8 cellular contexts compared by ENCODE assay signal in the genomic region with DNA sequence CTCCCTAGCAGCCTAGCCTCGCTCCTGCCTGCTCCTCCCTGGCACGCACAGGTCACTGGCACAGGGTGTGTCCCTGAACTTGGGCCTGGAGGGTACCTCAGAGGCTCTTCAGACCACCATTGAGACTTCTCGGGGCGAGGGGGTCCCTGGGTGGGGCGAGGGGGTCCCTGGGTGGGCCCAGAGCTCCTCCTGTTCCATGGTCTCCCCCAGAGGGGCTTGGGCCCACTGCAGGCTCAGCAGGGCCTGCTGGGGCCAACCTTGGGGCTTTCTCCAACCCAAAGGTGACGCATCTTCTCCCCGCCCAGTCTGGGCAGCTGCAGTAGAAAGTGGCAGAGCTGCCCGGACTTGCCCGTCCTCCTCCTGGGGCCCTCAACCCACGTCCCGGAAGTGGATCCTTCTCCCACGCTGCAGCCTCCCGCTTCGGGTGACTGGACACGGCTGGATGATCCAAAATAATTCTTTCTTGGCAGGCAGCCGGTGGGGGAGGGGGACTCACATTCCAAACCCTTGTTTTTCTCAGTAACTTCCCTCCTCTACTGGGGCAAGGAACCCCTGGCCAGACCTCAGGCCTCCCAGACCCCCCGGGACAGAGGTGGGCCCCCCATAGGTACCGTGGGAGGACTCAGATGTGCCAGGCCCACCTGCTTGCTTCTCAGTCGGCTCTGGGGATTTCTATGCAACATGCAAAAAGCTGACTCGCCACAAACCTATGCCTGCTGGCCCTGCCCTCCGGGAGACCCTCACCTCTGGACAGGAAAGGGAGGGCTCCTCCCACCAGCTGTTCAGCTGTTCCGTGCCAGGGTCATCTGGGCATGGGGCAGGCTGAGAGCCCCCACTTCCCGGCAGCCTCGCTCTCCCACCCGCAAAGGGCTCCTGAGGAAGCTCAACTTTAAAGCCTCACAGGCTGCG. TPM values are rescaled to one million over a fixed set of nuclear protein-coding genes. Genes with fewer than 3 reads are reported as not detected.
A peak's percentile ranks its signal among the peaks of the same experiment; 100 is the strongest.
DNase-seq lines count a peak whose midpoint lies in the region; ATAC-seq and TF ChIP-seq lines count a peak whose summit lies in the region.

No MANE protein-coding gene starts in this region.

- TF ChIP-seq CTCF in glutamatergic neuron (IDR thresholded peaks at IDR 0.05; ENCODE audit: partially characterized antibody, unreplicated experiment) (no peak), osteocyte (IDR thresholded peaks at IDR 0.05) (no peak)

- TF ChIP-seq POLR2A in GM19193 (IDR thresholded peaks at IDR 0.05; ENCODE audit: extremely low read depth, insufficient read depth, insufficient read length) = peak; percentile 46

- DNase-seq in C1 segment of cervical spinal cord (lab: John Stamatoyannopoulos, UW) = peak in 10 of 14 donors; percentile 5 to 86 (median 53)
- peak; percentile 45 for DNase-seq in NCI-H2196 treated with DMSO at 0.1 percent for 48 hours (lab: John Stamatoyannopoulos, UW; ENCODE audit: unreplicated experiment)
- DNase-seq in activated naive CD8-positive, alpha-beta T cell treated with anti-CD3 and anti-CD28 coated beads, Interleukin-2, amount 50 U/mL, for 24 hours = no peak
- no peak for DNase-seq in glutamatergic neuron
- peak; percentile 95 for DNase-seq in osteocyte (ENCODE audit: extremely low spot score, unreplicated experiment)

- no peak for ATAC-seq in activated naive CD8-positive, alpha-beta T cell treated with anti-CD3 and anti-CD28 coated beads, Interleukin-2, amount 50 U/mL, for 24 hours
- ATAC-seq in GM18502 (IDR thresholded peaks at IDR 0.05; ENCODE audit: poor library complexity, unreplicated experiment) (no peak), GM21825 (IDR thresholded peaks at IDR 0.05; ENCODE audit: unreplicated experiment) (no peak)

- H3K4me3 Mint-ChIP-seq in activated naive CD8-positive, alpha-beta T cell treated with anti-CD3 and anti-CD28 coated beads, Interleukin-2, amount 50 U/mL, for 24 hours = peak overlapping the region; percentile 40
- H3K4me3 Mint-ChIP-seq in glutamatergic neuron (ENCODE audit: unreplicated experiment) (peak overlapping the region; percentile 85), osteocyte (ENCODE audit: unreplicated experiment) (peak overlapping the region; percentile 93)

- peaks cover 17% of the 10 kb centered on the region for H3K4me1 Mint-ChIP-seq in activated naive CD8-positive, alpha-beta T cell treated with anti-CD3 and anti-CD28 coated beads, Interleukin-2, amount 50 U/mL, for 24 hours
- H3K4me1 Mint-ChIP-seq in glutamatergic neuron (ENCODE audit: low read depth, unreplicated experiment) = peaks cover 8% of the 10 kb centered on the region
- peaks cover 67% of the 10 kb centered on the region for H3K4me1 Mint-ChIP-seq in osteocyte (ENCODE audit: unreplicated experiment)

- no peak overlapping the region for H3K27ac Mint-ChIP-seq in activated naive CD8-positive, alpha-beta T cell treated with anti-CD3 and anti-CD28 coated beads, Interleukin-2, amount 50 U/mL, for 24 hours
- H3K27ac Mint-ChIP-seq in glutamatergic neuron (ENCODE audit: unreplicated experiment) = no peak overlapping the region
- H3K27ac Mint-ChIP-seq in osteocyte (ENCODE audit: unreplicated experiment) = peak overlapping the region; percentile 96

- peaks cover 6% of the 10 kb centered on the region for H3K27me3 Mint-ChIP-seq in activated naive CD8-positive, alpha-beta T cell treated with anti-CD3 and anti-CD28 coated beads, Interleukin-2, amount 50 U/mL, for 24 hours
- H3K27me3 Mint-ChIP-seq in glutamatergic neuron (ENCODE audit: unreplicated experiment) = peaks cover 12% of the 10 kb centered on the region
- no peaks in the 10 kb centered on the region for H3K27me3 Mint-ChIP-seq in osteocyte (ENCODE audit: unreplicated experiment)

- no peaks in the 10 kb centered on the region for H3K36me3 Mint-ChIP-seq in activated naive CD8-positive, alpha-beta T cell treated with anti-CD3 and anti-CD28 coated beads, Interleukin-2, amount 50 U/mL, for 24 hours (ENCODE audit: low read depth)
- H3K36me3 Mint-ChIP-seq in glutamatergic neuron (ENCODE audit: unreplicated experiment) = no peaks in the 10 kb centered on the region
- H3K36me3 Mint-ChIP-seq in osteocyte (ENCODE audit: unreplicated experiment) = peaks cover 4% of the 10 kb centered on the region

- H3K9me3 Mint-ChIP-seq in activated naive CD8-positive, alpha-beta T cell treated with anti-CD3 and anti-CD28 coated beads, Interleukin-2, amount 50 U/mL, for 24 hours = no peaks in the 10 kb centered on the region
- H3K9me3 Mint-ChIP-seq in glutamatergic neuron (ENCODE audit: unreplicated experiment) = peaks cover 7% of the 10 kb centered on the region
- no peaks in the 10 kb centered on the region for H3K9me3 Mint-ChIP-seq in osteocyte (ENCODE audit: unreplicated experiment)

RNA-seq across cellular contexts. Expression of a gene that starts 1.5 kb away (rescaled TPM):
- total RNA-seq in glutamatergic neuron (ENCODE audit: unreplicated experiment) (95.2 TPM), osteocyte (347 and 362 TPM in 2 replicates)

RNA-seq across cellular contexts. Expression of a gene that starts 20.9 kb away (rescaled TPM):
- total RNA-seq in glutamatergic neuron (ENCODE audit: unreplicated experiment) = 32.1 TPM
- total RNA-seq in osteocyte = 10.4 and 10.8 TPM in 2 replicates

RNA-seq across cellular contexts. Expression of a gene that starts 35.7 kb away (rescaled TPM):
- 131 TPM for total RNA-seq in glutamatergic neuron (ENCODE audit: unreplicated experiment)
- total RNA-seq in osteocyte = 6.4 and 6.9 TPM in 2 replicates

RNA-seq across cellular contexts. Expression of a gene that starts 37.2 kb away (rescaled TPM):
- total RNA-seq in glutamatergic neuron (ENCODE audit: unreplicated experiment) (122 TPM), osteocyte (62.4 and 62.6 TPM in 2 replicates)

RNA-seq across cellular contexts. Expression of a gene that starts 44.4 kb away (rescaled TPM):
- total RNA-seq in glutamatergic neuron (ENCODE audit: unreplicated experiment) (88.5 TPM), osteocyte (24.8 and 27.3 TPM in 2 replicates)

Comparison
In these comparisons a context has a peak if more than half of its experiments do, and no peak if none do; other contexts are left out.
1. DNase-seq: peak in C1 segment of cervical spinal cord (10 of 14), NCI-H2196 treated with DMSO at 0.1 percent for 48 hours (single experiment) and osteocyte (single experiment); none in activated naive CD8-positive, alpha-beta T cell treated with anti-CD3 and anti-CD28 coated beads, Interleukin-2, amount 50 U/mL, for 24 hours (single experiment) and glutamatergic neuron (single experiment).
2. H3K4me3 Mint-ChIP-seq: peak in every context shown above with its lines; median percentile 93 in osteocyte; 85 in glutamatergic neuron; 40 in activated naive CD8-positive, alpha-beta T cell treated with anti-CD3 and anti-CD28 coated beads, Interleukin-2, amount 50 U/mL, for 24 hours.
3. RNA of a gene that starts 35.7 kb away (total RNA-seq): 131 TPM in glutamatergic neuron (single experiment); 6.4 to 6.9 TPM in osteocyte; every median in the first group is over 10 times any median in the second.